ENCODE assay signal across 20 cellular contexts in the genomic region with DNA sequence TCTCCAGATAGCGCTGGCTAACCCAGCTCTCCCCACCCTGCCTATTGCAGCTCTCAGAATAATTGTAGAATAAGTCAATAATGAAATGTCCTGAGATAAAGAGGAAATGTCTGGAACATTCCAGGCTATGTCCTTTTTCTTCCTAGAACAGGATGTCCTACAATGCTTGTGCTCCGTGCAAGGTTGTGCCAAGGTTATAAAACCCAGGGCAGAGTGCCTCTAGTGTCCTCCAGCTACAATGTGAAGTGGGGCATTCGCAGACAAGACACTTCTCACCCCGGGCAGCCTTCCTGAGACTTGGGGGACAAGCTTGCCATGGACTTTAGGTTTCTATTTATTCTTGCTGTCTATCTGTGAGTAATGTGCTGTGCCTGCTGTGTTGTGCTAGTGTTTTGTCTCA.
"Had no signal": no experiment of that assay in that cellular context is flagged by ENCODE, and none has a peak within 500 bp of the region (broad histone marks: within the 10 kb centered on the region; RNA-seq: fewer than 3 reads in every experiment).

No MANE protein-coding gene starts in this region.

- H3K27ac ChIP-seq: brain microvascular endothelial cell, colonic mucosa, esophagus squamous epithelium, heart right ventricle, parathyroid adenoma, skin epidermis had no signal

- H3K27me3 ChIP-seq: brain microvascular endothelial cell, colonic mucosa, esophagus squamous epithelium, heart right ventricle had no signal

- ATAC-seq: activated CD4-positive, CD25-positive, alpha-beta regulatory T cell treated with anti-CD3 and anti-CD28 coated beads, Interleukin-2, amount 50 U/mL, for 24 hours; activated CD8-positive, alpha-beta T cell treated with anti-CD3 and anti-CD28 coated beads, Interleukin-2, amount 10 ng/mL, durations not matched to agents 7 days and 5 days had no signal

- H3K4me1 ChIP-seq: colonic mucosa, esophagus squamous epithelium, heart right ventricle, parathyroid adenoma had no signal

- H3K4me3 ChIP-seq: colonic mucosa, esophagus squamous epithelium, heart right ventricle, lung, skin epidermis had no signal

- DNase-seq: activated CD4-positive, alpha-beta T cell treated with anti-CD3 and anti-CD28 coated beads, Interleukin-2, amount 10 ng/mL, durations not matched to agents 7 days and 5 days; activated CD8-positive, alpha-beta T cell treated with anti-CD3 and anti-CD28 coated beads, Interleukin-2, amount 10 ng/mL, durations not matched to agents 7 days and 5 days; activated naive CD4-positive, alpha-beta T cell treated with Interleukin-2 at 50 U/mL for 16 hours; activated T-cell treated with anti-CD3 and anti-CD28 coated beads, Interleukin-2, amount 50 U/mL, for 24 hours; brain microvascular endothelial cell; central memory CD4-positive, alpha-beta T cell; colonic mucosa; esophagus squamous epithelium; heart right ventricle; immature natural killer cell; retina; stimulated activated CD4-positive, alpha-beta T cell treated with anti-CD3 and anti-CD28 coated beads, Interleukin-15, amount 100 ng/mL, for 24 hours; stimulated activated CD4-positive, alpha-beta T cell treated with anti-CD3 and anti-CD28 coated beads, Interleukin-2, amount 100 ng/mL, for 48 hours; T-helper 1 cell; T-helper 9 cell; trophoblast cell had no signal

- H3K36me3 ChIP-seq: brain microvascular endothelial cell, colonic mucosa, esophagus squamous epithelium, heart right ventricle had no signal

- H3K9me3 ChIP-seq: colonic mucosa, esophagus squamous epithelium had no signal
